ENCODE assay signal across 8 cellular contexts in the genomic region with DNA sequence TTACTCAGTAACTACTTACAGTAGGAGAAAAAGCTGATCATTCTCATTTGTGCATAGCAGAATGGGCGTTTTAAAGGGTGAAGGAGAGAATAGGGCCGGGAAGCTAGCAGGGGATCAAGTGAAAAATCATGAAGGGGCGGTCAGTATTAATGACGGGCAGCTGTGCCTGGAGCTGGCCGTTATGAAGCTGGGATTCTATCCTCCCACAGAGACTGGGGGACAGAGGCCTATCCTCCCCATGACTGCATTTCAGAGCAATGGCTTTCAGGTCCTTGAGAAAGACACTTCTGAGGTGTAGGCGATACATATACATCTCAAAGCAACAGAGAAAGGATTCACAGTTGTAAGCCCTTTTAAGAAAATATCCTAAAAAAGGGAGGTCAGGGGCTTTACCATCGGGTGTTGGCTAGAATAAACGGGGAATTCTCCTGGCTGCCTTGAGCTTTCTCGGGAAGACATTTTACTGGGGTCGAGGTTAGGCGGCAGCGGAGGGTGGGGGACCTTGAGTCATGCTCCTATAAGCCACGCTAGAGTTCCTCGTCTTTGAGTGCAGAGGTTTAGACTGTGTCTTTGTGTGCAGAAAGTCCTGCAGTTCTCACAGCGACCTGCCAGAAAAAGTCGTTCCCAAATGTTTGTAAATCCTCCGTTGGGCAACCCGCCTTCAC. TPM values are rescaled to one million over a fixed set of nuclear protein-coding genes. Genes with fewer than 3 reads are reported as not detected.
DNase-seq lines count a peak whose midpoint lies in the region; ATAC-seq and TF ChIP-seq lines count a peak whose summit lies in the region.

No MANE protein-coding gene starts in this region.

- DNase-seq in RWPE2 (ENCODE audit: low spot score) = no peak
- no peak for DNase-seq in left ventricle myocardium superior
- DNase-seq in skeletal muscle cell (ENCODE audit: low read depth) = no peak
- DNase-seq in H4 (ENCODE audit: low spot score) = no peak
- no peak for DNase-seq in effector CD4-positive, alpha-beta T cell
- no peak for DNase-seq in DMS 273 (lab: John Stamatoyannopoulos, UW; ENCODE audit: unreplicated experiment)
- no peak for DNase-seq in stimulated activated naive CD4-positive, alpha-beta T cell treated with Interleukin-2 at 50 U/mL for 16 hours (lab: John Stamatoyannopoulos, UW)

- H3K9me3 ChIP-seq in RWPE2 (ENCODE audit: severe bottlenecking) = no peaks in the 10 kb centered on the region

- peak overlapping the region; percentile 57 for H3K4me3 ChIP-seq in RWPE2 (ENCODE audit: severe bottlenecking)
- peak overlapping the region; percentile 66 for H3K4me3 ChIP-seq in skeletal muscle cell (ENCODE audit: low read depth, low read length)

- ATAC-seq in GM21576 (IDR thresholded peaks at IDR 0.05; ENCODE audit: unreplicated experiment) (peak; percentile 15), RWPE2 (ENCODE audit: low read depth) (no peak; the same call in 2 of the 3 replicates), left ventricle myocardium superior (peak; percentile 25)

- intact Hi-C loops in left ventricle myocardium superior (cut with micrococcal nuclease) = no loop called here

- H3K36me3 ChIP-seq in RWPE2 (ENCODE audit: low read depth) = no peaks in the 10 kb centered on the region

- H3K4me1 ChIP-seq in RWPE2 (ENCODE audit: insufficient read depth, poor library complexity, severe bottlenecking) = no peaks in the 10 kb centered on the region

- no peaks in the 10 kb centered on the region for H3K27me3 ChIP-seq in RWPE2 (ENCODE audit: insufficient read depth, poor library complexity, severe bottlenecking)

- no peak overlapping the region for H3K27ac ChIP-seq in RWPE2 (ENCODE audit: poor library complexity, severe bottlenecking)

- TF ChIP-seq CTCF in RWPE2 (IDR thresholded peaks at IDR 0.05; ENCODE audit: poor library complexity, severe bottlenecking) = no peak

RNA-seq across cellular contexts. Expression of a gene that starts 0.6 kb away (rescaled TPM):
- 24.9 TPM for total RNA-seq in left ventricle myocardium superior
- total RNA-seq in H4 (2014; rRNA removed; shearing (Covaris generic)) = 0.41 TPM in 1 of 2 replicates, not detected in the other

RNA-seq across cellular contexts. Expression of a gene that starts 39.2 kb away (rescaled TPM):
- 3.5 TPM for total RNA-seq in left ventricle myocardium superior
- total RNA-seq in H4 (2014; rRNA removed; shearing (Covaris generic)) = 0.08 and 1.6 TPM in 2 replicates

RNA-seq across cellular contexts. Expression of a gene that starts 57.4 kb away (rescaled TPM):
- total RNA-seq in left ventricle myocardium superior = 22.7 TPM
- not detected in 2 replicates for total RNA-seq in H4 (2014; rRNA removed; shearing (Covaris generic))

Comparison
In these comparisons a context has a peak if more than half of its experiments do, and no peak if none do; other contexts are left out.
1. RNA of a gene that starts 0.6 kb away (total RNA-seq): 24.9 TPM in left ventricle myocardium superior (single experiment); 0.41 TPM in H4; every median in the first group is over 10 times any median in the second.
2. RNA of a gene that starts 57.4 kb away (total RNA-seq): 22.7 TPM in left ventricle myocardium superior (single experiment); not detected in H4; every median in the first group is over 10 times any median in the second.